In genomic region chr6:156719720-156720563, GRCh38 we compare ENCODE assay signal across 8 cellular contexts. TPM values are rescaled to one million over a fixed set of nuclear protein-coding genes. Genes with fewer than 3 reads are reported as not detected.
A peak's percentile ranks its signal among the peaks of the same experiment; 100 is the strongest.
DNase-seq lines count a peak whose midpoint lies in the region; ATAC-seq and TF ChIP-seq lines count a peak whose summit lies in the region.

No MANE protein-coding gene starts in this region.

- H3K4me3 ChIP-seq in astrocyte of the cerebellum (ENCODE audit: low read depth, low read length) (no peak overlapping the region), iPS-15b (ENCODE audit: low read depth, low read length) (peak overlapping the region; percentile 39), skeletal muscle satellite cell (ENCODE audit: low read length) (peak overlapping the region; percentile 60)

- H3K9ac ChIP-seq in iPS-15b (ENCODE audit: low read depth, low read length) (peak overlapping the region; percentile 14), skeletal muscle satellite cell (ENCODE audit: low read depth, low read length) (peak overlapping the region; percentile 68)

- H3K4me1 ChIP-seq in iPS-15b (ENCODE audit: control insufficient read depth, insufficient read depth, low read length) (peaks cover 17% of the 10 kb centered on the region), skeletal muscle satellite cell (ENCODE audit: control insufficient read depth, insufficient read depth, low read length) (peaks cover 20% of the 10 kb centered on the region)

- peak overlapping the region; percentile 79 for H3K4me2 ChIP-seq in skeletal muscle satellite cell (ENCODE audit: low read length)

- TF ChIP-seq CTCF in C4-2B (conservative IDR thresholded peaks at IDR 0.05) (no peak), astrocyte of the cerebellum (IDR thresholded peaks at IDR 0.05; ENCODE audit: low read depth, low read length, missing control alignments) (no peak)

- H3K27ac ChIP-seq in C4-2B: peak overlapping the region; percentile 81

- peak; percentile 33 to 67 (median 49) for DNase-seq in T-helper 2 cell
- peak; percentile 11 for DNase-seq in astrocyte of the cerebellum (ENCODE audit: low read depth)
- no peak for DNase-seq in HUDEP-2 (lab: John Stamatoyannopoulos, UW; ENCODE audit: unreplicated experiment in 76 of 76)

- no peaks in the 10 kb centered on the region for H3K9me3 ChIP-seq in iPS-15b (ENCODE audit: control insufficient read depth, insufficient read depth, low read length)
- no peaks in the 10 kb centered on the region for H3K9me3 ChIP-seq in skeletal muscle satellite cell (replicated peaks; ENCODE audit: low read length)

- H3K36me3 ChIP-seq in iPS-15b (ENCODE audit: control insufficient read depth, insufficient read depth, low read length): no peaks in the 10 kb centered on the region
- no peaks in the 10 kb centered on the region for H3K36me3 ChIP-seq in skeletal muscle satellite cell (ENCODE audit: insufficient read depth, low read length)

- ATAC-seq in GM19395 (IDR thresholded peaks at IDR 0.05; ENCODE audit: unreplicated experiment) (peak; percentile 77), HG03520 (IDR thresholded peaks at IDR 0.05; ENCODE audit: unreplicated experiment) (peak; percentile 63)

- no peaks in the 10 kb centered on the region for H3K27me3 ChIP-seq in iPS-15b (ENCODE audit: control insufficient read depth, insufficient read depth, low read length)
- peaks cover under 1% of the 10 kb centered on the region for H3K27me3 ChIP-seq in skeletal muscle satellite cell (ENCODE audit: control insufficient read depth, insufficient read depth, low read length)

- in situ Hi-C loops in astrocyte of the cerebellum (cut with HindIII; ENCODE audit: low sequenced_read_pairs): no loop called here

RNA-seq across cellular contexts. Expression of gene ARID1B, which starts 57.2 kb away (rescaled TPM):
- total RNA-seq in skeletal muscle satellite cell (2012; rRNA removed): 23.2 and 28.6 TPM in 2 replicates

Comparison
In these comparisons a context has a peak if more than half of its experiments do, and no peak if none do; other contexts are left out.
1. DNase-seq: peak in T-helper 2 cell (5 of 5) and astrocyte of the cerebellum (single experiment); none in HUDEP-2 (0 of 76).